In genomic region chr11:8282621-8283509, GRCh38 we compare ENCODE assay signal across 12 cellular contexts. TPM values are rescaled to one million over a fixed set of nuclear protein-coding genes. Genes with fewer than 3 reads are reported as not detected.
DNase-seq lines count a peak whose midpoint lies in the region; ATAC-seq lines count a peak whose summit lies in the region.
"Had no signal": no experiment of that assay in that cellular context is flagged by ENCODE, and none has a peak within 500 bp of the region (broad histone marks: within the 10 kb centered on the region; RNA-seq: fewer than 3 reads in every experiment).

No MANE protein-coding gene starts in this region.

- peak; percentile 53 for DNase-seq in ELF-1 (ENCODE audit: low read depth, low spot score)
- peak; percentile 65 to 68 for DNase-seq in NCI-H524 (lab: John Stamatoyannopoulos, UW)
- peak; percentile 71 for DNase-seq in cardiac septum (ENCODE audit: low spot score)
- DNase-seq in activated CD4-positive, alpha-beta T cell treated with anti-CD3 and anti-CD28 coated beads, Interleukin-2, amount 50 U/mL, for 48 hours: no peak
- no peak for DNase-seq in GM23248
- DNase-seq: activated CD4-positive, CD25-positive, alpha-beta regulatory T cell treated with anti-CD3 and anti-CD28 coated beads, Interleukin-2, amount 50 U/mL, for 72 hours; NCI-H2081 treated with DMSO at 0.1 percent for 48 hours; occipital lobe had no signal

- H3F3A ChIP-seq in GM23248 (ENCODE audit: insufficient read depth): no peaks in the 10 kb centered on the region

- H3K9me3 ChIP-seq in neuron (ENCODE audit: low read length): no peaks in the 10 kb centered on the region
- H3K9me3 ChIP-seq in GM23248 (ENCODE audit: low read depth): no peaks in the 10 kb centered on the region

- H3K4me3 ChIP-seq in neuron (ENCODE audit: low read length) (peak overlapping the region; percentile 20), GM23248 (no peak overlapping the region)

- in situ Hi-C loops in GM23248 (cut with MboI): no loop called here

- no peaks in the 10 kb centered on the region for H3K79me2 ChIP-seq in GM23248 (ENCODE audit: insufficient read depth)

- intact Hi-C loops in cardiac septum (cut with DNase I): no loop called here

- H3K4me2 ChIP-seq in GM23248 (ENCODE audit: unreplicated experiment): no peak overlapping the region

- no peak for ATAC-seq in HG02763 (IDR thresholded peaks at IDR 0.05; ENCODE audit: unreplicated experiment)
- no peak for ATAC-seq in HG02588 (IDR thresholded peaks at IDR 0.05; ENCODE audit: unreplicated experiment)

- H3K9ac ChIP-seq in GM23248: no peak overlapping the region

- no peaks in the 10 kb centered on the region for H3K9me2 ChIP-seq in GM23248 (ENCODE audit: insufficient read depth)

- H2AFZ ChIP-seq in neuron (ENCODE audit: low read depth, low read length) (peak overlapping the region; percentile 71), GM23248 (no peak overlapping the region; the same call in 1 of the 2 replicates)

- no peaks in the 10 kb centered on the region for H4K20me1 ChIP-seq in GM23248 (ENCODE audit: insufficient read depth)

- H3K36me3 ChIP-seq in neuron (ENCODE audit: insufficient read depth, low read length) (no peaks in the 10 kb centered on the region), GM23248 (ENCODE audit: low read depth) (no peaks in the 10 kb centered on the region)

- H3K27ac ChIP-seq in GM23248: no peak overlapping the region

- H3K27me3 ChIP-seq in neuron (ENCODE audit: insufficient read depth, low read length): no peaks in the 10 kb centered on the region
- H3K27me3 ChIP-seq in GM23248 (replicated peaks; ENCODE audit: insufficient read depth): peaks cover 35% of the 10 kb centered on the region

- peaks cover 23% of the 10 kb centered on the region for H3K4me1 ChIP-seq in neuron (ENCODE audit: insufficient read depth, low read length)
- no peaks in the 10 kb centered on the region for H3K4me1 ChIP-seq in GM23248 (ENCODE audit: insufficient read depth)

- WGBS in GM23248 (ENCODE audit: low coverage in 1 of 2, low lambda C conversion rate in 2 of 2, missing lambda C conversion rate in 2 of 2), 2 experiments: 27 to 32% methylated on average over 20 of the region's 20 CpGs

RNA-seq across cellular contexts. Expression of gene LMO1, which starts 19.2 kb away (rescaled TPM):
- total RNA-seq in cardiac septum: 0.46 TPM
- not detected in 2 replicates for total RNA-seq in GM23248 (2014; rRNA removed; shearing (Covaris generic))
- not detected in 2 replicates for polyA plus RNA-seq in GM23248 (2016; fragmentation: Nextera tagmentation; extraction: Ambion mirVana)
- total RNA-seq: urinary bladder had no signal

Comparison
In these comparisons a context has a peak if more than half of its experiments do, and no peak if none do; other contexts are left out.
1. DNase-seq: peak in ELF-1 (single experiment), NCI-H524 (2 of 2) and cardiac septum (single experiment); none in activated CD4-positive, alpha-beta T cell treated with anti-CD3 and anti-CD28 coated beads, Interleukin-2, amount 50 U/mL, for 48 hours (0 of 2) and GM23248 (single experiment).